ENCODE assay signal across 30 cellular contexts in the genomic region with DNA sequence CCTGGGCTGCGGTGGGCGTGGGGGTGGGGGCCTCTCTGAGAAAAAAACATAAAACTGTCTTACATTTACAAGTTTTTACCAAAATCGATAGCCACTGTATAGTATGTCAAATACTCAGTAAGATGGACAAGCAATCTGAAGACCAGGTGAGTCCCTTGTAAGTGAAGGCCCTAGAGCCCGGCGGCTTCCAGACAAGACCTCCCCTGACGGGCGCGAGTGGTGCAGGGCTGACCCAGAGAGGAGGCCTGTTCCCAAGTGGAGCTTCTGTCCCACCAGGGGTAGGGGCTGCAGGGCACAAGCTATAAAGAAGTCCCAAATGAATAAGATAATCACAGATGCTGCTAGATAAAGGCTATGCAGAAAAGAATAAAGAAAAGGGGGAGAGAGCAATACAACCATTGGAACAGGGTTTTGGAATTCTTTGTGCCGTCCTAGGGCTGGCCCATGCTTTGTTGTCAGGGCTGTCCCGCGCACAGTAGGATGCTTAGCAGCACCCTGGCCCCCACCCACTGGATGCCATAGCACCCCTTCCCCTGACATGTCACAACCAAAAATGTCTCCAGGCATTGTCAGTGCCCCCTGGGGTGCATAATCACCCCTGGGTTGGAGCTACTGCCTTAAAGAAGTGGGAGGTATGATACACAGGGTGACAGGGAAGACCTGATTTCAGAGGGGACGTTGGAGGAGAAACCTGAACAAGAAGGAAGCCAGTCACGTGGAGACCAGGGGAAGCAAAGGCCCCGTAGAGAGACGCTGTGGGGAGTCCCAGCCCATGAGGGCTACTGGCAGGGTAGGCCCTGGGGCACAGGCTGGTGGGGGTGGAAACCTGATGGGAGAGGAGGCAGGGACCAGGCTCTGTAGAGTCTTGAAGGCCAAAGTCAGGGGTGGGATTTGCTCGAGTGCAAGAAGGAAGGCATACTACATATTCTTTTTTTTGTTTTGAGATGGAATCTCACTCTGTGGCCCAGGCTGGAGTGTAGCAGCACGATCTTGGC. TPM values are rescaled to one million over a fixed set of nuclear protein-coding genes. Genes with fewer than 3 reads are reported as not detected.
A peak's percentile ranks its signal among the peaks of the same experiment; 100 is the strongest.
DNase-seq lines count a peak whose midpoint lies in the region; ATAC-seq, FAIRE-seq and TF ChIP-seq lines count a peak whose summit lies in the region.
"Had no signal": no experiment of that assay in that cellular context is flagged by ENCODE, and none has a peak within 500 bp of the region (broad histone marks: within the 10 kb centered on the region; RNA-seq: fewer than 3 reads in every experiment).

No MANE protein-coding gene starts in this region.

- H4K91ac ChIP-seq in H1 (replicated peaks; ENCODE audit: insufficient read length, low read length) (no peak overlapping the region), neuronal stem cell (ENCODE audit: low read depth, low read length, poor library complexity) (no peak overlapping the region)

- peaks cover 85% of the 10 kb centered on the region for H3K36me3 ChIP-seq in BLaER1
- H3K36me3 ChIP-seq in HCT116 (ENCODE audit: control insufficient read depth in 1 of 2, insufficient read depth in 2 of 2, low read length in 2 of 2), result no peaks in the 10 kb centered on the region
- no peaks in the 10 kb centered on the region for H3K36me3 ChIP-seq in H1 (ENCODE audit: control insufficient read depth in 2 of 4, insufficient read depth in 4 of 4, low read length in 3 of 4)
- H3K36me3 ChIP-seq in neuronal stem cell (replicated peaks in 1 of 2; ENCODE audit: control insufficient read depth in 2 of 2, insufficient read depth in 2 of 2, low read length in 2 of 2), result peaks cover 0 to 7% of the 10 kb centered on the region in 2 donors
- no peaks in the 10 kb centered on the region for H3K36me3 ChIP-seq in Peyer's patch
- H3K36me3 ChIP-seq: BE2C, left lung, ovary had no signal

- H3K27ac Mint-ChIP-seq in activated CD4-positive, alpha-beta memory T cell treated with anti-CD3 and anti-CD28 coated beads, Interleukin-2, amount 10 ng/mL, durations not matched to agents 7 days and 5 days, result no peak overlapping the region
- H3K27ac Mint-ChIP-seq: activated B cell treated with CpG ODN at 0.5 μM for 24 hours; activated CD4-positive, alpha-beta T cell treated with anti-CD3 and anti-CD28 coated beads, Interleukin-2, amount 10 ng/mL, durations not matched to agents 7 days and 5 days; activated naive CD8-positive, alpha-beta T cell treated with anti-CD3 and anti-CD28 coated beads for 36 hours; effector memory CD8-positive, alpha-beta T cell; stimulated activated naive CD8-positive, alpha-beta T cell treated with anti-CD3 and anti-CD28 coated beads, Interleukin-15, Interleukin-2, amounts not matched to agents 100 ng/mL and 50 ng/mL, for 24 hours had no signal

- TF ChIP-seq CTCF in HCT116 (IDR thresholded peaks at IDR 0.05 in 2 of 3, conservative IDR thresholded peaks at IDR 0.05 in 1 of 3; ENCODE audit: borderline replicate concordance in 1 of 3, insufficient read depth in 1 of 3, low read depth in 2 of 3, low read length in 2 of 3) (no peak), H1 (IDR thresholded peaks at IDR 0.05; ENCODE audit: control extremely low read depth in 1 of 3, insufficient read depth in 1 of 3, low read depth in 1 of 3, low read length in 3 of 3) (no peak), Peyer's patch (IDR thresholded peaks at IDR 0.05) (no peak)

- H3K4me3 Mint-ChIP-seq in activated CD4-positive, alpha-beta memory T cell treated with anti-CD3 and anti-CD28 coated beads, Interleukin-2, amount 10 ng/mL, durations not matched to agents 7 days and 5 days, result no peak overlapping the region
- H3K4me3 Mint-ChIP-seq: activated B cell treated with CpG ODN at 0.5 μM for 24 hours; activated CD4-positive, alpha-beta T cell treated with anti-CD3 and anti-CD28 coated beads, Interleukin-2, amount 10 ng/mL, durations not matched to agents 7 days and 5 days; activated naive CD8-positive, alpha-beta T cell treated with anti-CD3 and anti-CD28 coated beads for 36 hours; effector memory CD8-positive, alpha-beta T cell; stimulated activated naive CD8-positive, alpha-beta T cell treated with anti-CD3 and anti-CD28 coated beads, Interleukin-15, Interleukin-2, amounts not matched to agents 100 ng/mL and 50 ng/mL, for 24 hours had no signal

- H3K79me2 ChIP-seq in HCT116 (ENCODE audit: insufficient read depth, low read length), result peaks cover 43% of the 10 kb centered on the region; the same call in 1 of the 2 replicates
- no peaks in the 10 kb centered on the region for H3K79me2 ChIP-seq in H1 (ENCODE audit: control insufficient read depth in 1 of 2, insufficient read depth in 2 of 2, low read length in 2 of 2)

- no peak overlapping the region for H3K18ac ChIP-seq in H1 (ENCODE audit: extremely low read depth, low read length)
- peak overlapping the region; percentile 1 for H3K18ac ChIP-seq in neuronal stem cell (ENCODE audit: low read length)

- no peaks in the 10 kb centered on the region for H3K4me1 Mint-ChIP-seq in activated CD4-positive, alpha-beta memory T cell treated with anti-CD3 and anti-CD28 coated beads, Interleukin-2, amount 10 ng/mL, durations not matched to agents 7 days and 5 days
- H3K4me1 Mint-ChIP-seq: activated CD4-positive, alpha-beta T cell treated with anti-CD3 and anti-CD28 coated beads, Interleukin-2, amount 10 ng/mL, durations not matched to agents 7 days and 5 days; activated naive CD8-positive, alpha-beta T cell treated with anti-CD3 and anti-CD28 coated beads for 36 hours had no signal

- H2BK12ac ChIP-seq in H1 (ENCODE audit: low read depth, low read length) (no peak overlapping the region), neuronal stem cell (ENCODE audit: low read length) (no peak overlapping the region)

- H2BK20ac ChIP-seq in H1 (ENCODE audit: low read length), result no peak overlapping the region

- no peaks in the 10 kb centered on the region for H3K9me2 ChIP-seq in HCT116 (ENCODE audit: insufficient read depth)
- H3K9me2 ChIP-seq: SK-N-SH had no signal

- TF ChIP-seq EP300 in H1 (IDR thresholded peaks at IDR 0.05; ENCODE audit: borderline replicate concordance in 1 of 2, low read depth in 2 of 2, low read length in 2 of 2), result no peak

- no peaks in the 10 kb centered on the region for H3K23me2 ChIP-seq in H1 (ENCODE audit: low read depth, low read length)

- H2AK5ac ChIP-seq in H1 (ENCODE audit: low read depth, low read length) (no peak overlapping the region), neuronal stem cell (ENCODE audit: low read depth, low read length) (peak overlapping the region; percentile 57)

- TF ChIP-seq RAD21 in HCT116 (IDR thresholded peaks at IDR 0.05; ENCODE audit: low read depth) (no peak), H1 (IDR thresholded peaks at IDR 0.05 in 1 of 2, conservative IDR thresholded peaks at IDR 0.05 in 1 of 2; ENCODE audit: low read depth in 2 of 2, low read length in 2 of 2) (no peak)

- H3K9ac ChIP-seq in BLaER1 (no peak overlapping the region), HCT116 (ENCODE audit: low read length) (peak overlapping the region; percentile 21; the same call in 1 of the 2 replicates), H1 (replicated peaks in 1 of 4; ENCODE audit: extremely low read depth in 1 of 4, low read depth in 3 of 4, low read length in 3 of 4) (no peak overlapping the region; a peak in 1 of 7 replicates), neuronal stem cell (ENCODE audit: low read depth, low read length, poor library complexity) (peak overlapping the region; percentile 21)
- H3K9ac ChIP-seq: SK-N-SH had no signal

- RAD21 ChIA-PET in HCT116 (lab: Charles Lee; ENCODE audit: low non-redundant PET in 1 of 2, low total read pairs in 2 of 2, uncharacterized antibody in 2 of 2, unreplicated experiment in 2 of 2), result no interaction called here

- H3K79me1 ChIP-seq in H1 (ENCODE audit: low read depth, low read length) (peaks cover 3% of the 10 kb centered on the region; the same call in 1 of the 2 replicates), neuronal stem cell (ENCODE audit: low read depth, low read length) (no peaks in the 10 kb centered on the region)

- 92% methylated on average over 17 of the region's 17 CpGs; no CpG with 5 or more reads in 1 of the 2 experiments for WGBS in H1 (ENCODE audit: extremely low coverage in 1 of 2, insufficient coverage in 1 of 2, insufficient read length in 1 of 2, insufficient replicate concordance in 2 of 2, low coverage in 1 of 2, low lambda C conversion rate in 2 of 2, missing lambda C conversion rate in 1 of 2), 2 experiments
- no CpG with 5 or more reads among the region's 17 CpGs for WGBS in neuronal stem cell (ENCODE audit: extremely low coverage in 2 of 2, insufficient read length in 2 of 2, insufficient replicate concordance in 1 of 2), 2 donors

- intact Hi-C loops in HCT116 (cut with micrococcal nuclease), result no loop called here

- H3K27me3 ChIP-seq in BLaER1 (no peaks in the 10 kb centered on the region), HCT116 (ENCODE audit: insufficient read depth, low read length) (no peaks in the 10 kb centered on the region), H1 (replicated peaks in 1 of 4; ENCODE audit: control insufficient read depth in 3 of 4, extremely low read depth in 1 of 4, insufficient read depth in 3 of 4, low read length in 3 of 4) (no peaks in the 10 kb centered on the region), neuronal stem cell (ENCODE audit: control insufficient read depth in 3 of 3, insufficient read depth in 3 of 3, low read depth in 1 of 3, low read length in 3 of 3) (no peaks in the 10 kb centered on the region), Peyer's patch (no peaks in the 10 kb centered on the region)
- H3K27me3 ChIP-seq: BE2C, left lung, ovary, testis had no signal

- H2BK5ac ChIP-seq in H1 (ENCODE audit: low read depth, low read length) (no peak overlapping the region), neuronal stem cell (ENCODE audit: low read length) (no peak overlapping the region)

- no peak for TF ChIP-seq POLR2A in HCT116 (IDR thresholded peaks at IDR 0.05; ENCODE audit: borderline replicate concordance, extremely low read depth, insufficient read depth, insufficient read length)
- TF ChIP-seq POLR2A in H1 (IDR thresholded peaks at IDR 0.05; ENCODE audit: control extremely low read depth in 1 of 2, low read depth in 2 of 2, low read length in 2 of 2), result no peak
- no peak for TF ChIP-seq POLR2A in Peyer's patch (IDR thresholded peaks at IDR 0.05)

- peaks cover 15% of the 10 kb centered on the region for H3K27me3 Mint-ChIP-seq in activated CD4-positive, alpha-beta memory T cell treated with anti-CD3 and anti-CD28 coated beads, Interleukin-2, amount 10 ng/mL, durations not matched to agents 7 days and 5 days
- H3K27me3 Mint-ChIP-seq: activated B cell treated with CpG ODN at 0.5 μM for 24 hours; activated naive CD8-positive, alpha-beta T cell treated with anti-CD3 and anti-CD28 coated beads for 36 hours had no signal

- H3K4me1 ChIP-seq in BLaER1 (peaks cover 82% of the 10 kb centered on the region), HCT116 (ENCODE audit: control insufficient read depth in 1 of 2, insufficient read depth in 2 of 2, low read length in 2 of 2) (peaks cover 18 to 45% of the 10 kb centered on the region in 2 experiments), H1 (replicated peaks in 1 of 4; ENCODE audit: control insufficient read depth in 3 of 4, insufficient read depth in 4 of 4, low read length in 3 of 4) (peaks cover 0 to 6% (median 2%) of the 10 kb centered on the region in 4 experiments; a peak in 3 of 7 replicates), neuronal stem cell (ENCODE audit: control insufficient read depth in 2 of 2, insufficient read depth in 1 of 2, low read depth in 1 of 2, low read length in 2 of 2) (peaks cover 6 to 14% of the 10 kb centered on the region in 2 donors), Peyer's patch (no peaks in the 10 kb centered on the region)
- H3K4me1 ChIP-seq: BE2C, testis had no signal

- H3K4me3 ChIP-seq in BLaER1 (no peak overlapping the region), HCT116 (replicated peaks in 1 of 2; ENCODE audit: low read depth in 1 of 2, low read length in 2 of 2) (no peak overlapping the region), H1 (ENCODE audit: extremely low read depth in 1 of 4, insufficient read depth in 2 of 4, low read depth in 3 of 4, low read length in 4 of 4) (no peak overlapping the region), neuronal stem cell (ENCODE audit: low read length in 2 of 2) (no peak overlapping the region), Peyer's patch (no peak overlapping the region)
- H3K4me3 ChIP-seq: left lung, ovary, testis had no signal

- H3K4ac ChIP-seq in H1 (replicated peaks; ENCODE audit: insufficient read length, low read depth, low read length), result no peak overlapping the region
- no peak overlapping the region for H3K4ac ChIP-seq in neuronal stem cell (ENCODE audit: low read length)

- H4K8ac ChIP-seq in H1 (ENCODE audit: extremely low read depth, insufficient read depth, low read length), result no peak overlapping the region
- no peak overlapping the region for H4K8ac ChIP-seq in neuronal stem cell (ENCODE audit: low read depth, low read length)

- H3K56ac ChIP-seq in H1 (replicated peaks; ENCODE audit: insufficient read length, low read depth, low read length), result no peak overlapping the region

- ATAC-seq in HCT116, result 0 out of 2 replicates have a peak, but pooled peaks have one; percentile 12
- ATAC-seq: effector memory CD8-positive, alpha-beta T cell had no signal

- no peaks in the 10 kb centered on the region for H3K9me3 Mint-ChIP-seq in activated CD4-positive, alpha-beta memory T cell treated with anti-CD3 and anti-CD28 coated beads, Interleukin-2, amount 10 ng/mL, durations not matched to agents 7 days and 5 days
- H3K9me3 Mint-ChIP-seq: activated B cell treated with CpG ODN at 0.5 μM for 24 hours; activated CD4-positive, alpha-beta T cell treated with anti-CD3 and anti-CD28 coated beads, Interleukin-2, amount 10 ng/mL, durations not matched to agents 7 days and 5 days; stimulated activated naive CD8-positive, alpha-beta T cell treated with anti-CD3 and anti-CD28 coated beads, Interleukin-15, Interleukin-2, amounts not matched to agents 100 ng/mL and 50 ng/mL, for 24 hours had no signal

- H4K20me1 ChIP-seq in BLaER1 (peaks cover 100% of the 10 kb centered on the region), HCT116 (ENCODE audit: insufficient read depth) (no peaks in the 10 kb centered on the region), H1 (replicated peaks in 1 of 2; ENCODE audit: control insufficient read depth in 1 of 2, insufficient read depth in 2 of 2, low read length in 2 of 2) (no peaks in the 10 kb centered on the region)

- no peak for FAIRE-seq in H1 (lab: Jason Lieb, UNC)

- no peak overlapping the region for H2AFZ ChIP-seq in HCT116 (ENCODE audit: low read depth, low read length, poor library complexity, severe bottlenecking)
- no peak overlapping the region for H2AFZ ChIP-seq in H1 (ENCODE audit: low read length)
- no peak overlapping the region for H2AFZ ChIP-seq in neuronal stem cell (ENCODE audit: low read length)

- 0 out of 2 replicates have a peak overlapping the region, but pooled peaks have one; percentile 31 for H2BK15ac ChIP-seq in H1 (ENCODE audit: low read length)
- no peak overlapping the region for H2BK15ac ChIP-seq in neuronal stem cell (ENCODE audit: low read length)

- no TSS peak for BruUV-seq in HCT116 (replicated peaks; lab: Mats Ljungman, UMichigan)

- H3K9me3 ChIP-seq in BLaER1 (peaks cover 15% of the 10 kb centered on the region), HCT116 (ENCODE audit: control insufficient read depth in 1 of 2, insufficient read depth in 1 of 2, low read depth in 1 of 2, low read length in 2 of 2) (no peaks in the 10 kb centered on the region), H1 (ENCODE audit: insufficient read depth in 2 of 2, low read depth in 1 of 2, low read length in 1 of 2) (no peaks in the 10 kb centered on the region), neuronal stem cell (replicated peaks in 1 of 2; ENCODE audit: control insufficient read depth in 2 of 2, insufficient read depth in 1 of 2, low read depth in 1 of 2, low read length in 2 of 2) (peaks cover 0 to 9% of the 10 kb centered on the region in 2 donors), Peyer's patch (no peaks in the 10 kb centered on the region)
- H3K9me3 ChIP-seq: BE2C, left lung, ovary, SK-N-SH, testis had no signal

- DNase-seq in HCT116 (ENCODE audit: low read depth, low spot score) (no peak), H1 (ENCODE audit: low read depth in 1 of 2, low spot score in 2 of 2) (no peak), neuronal stem cell (ENCODE audit: low spot score) (no peak), Peyer's patch (no peak), cerebellum (ENCODE audit: low spot score) (no peak)
- no peak for DNase-seq in activated CD4-positive, alpha-beta memory T cell treated with anti-CD3 and anti-CD28 coated beads, Interleukin-2, amount 10 ng/mL, durations not matched to agents 7 days and 5 days
- DNase-seq: activated B cell treated with CpG ODN at 0.5 μM for 24 hours; activated CD4-positive, alpha-beta T cell treated with anti-CD3 and anti-CD28 coated beads, Interleukin-2, amount 10 ng/mL, durations not matched to agents 7 days and 5 days; activated effector memory CD4-positive, alpha-beta T cell treated with Interleukin-2 at 50 U/mL for 16 hours; activated naive CD8-positive, alpha-beta T cell treated with anti-CD3 and anti-CD28 coated beads for 36 hours; activated T-cell treated with anti-CD3 and anti-CD28 coated beads, Interleukin-2, amount 50 U/mL, for 1 hour; BE2C; COR-L47; cortex of kidney; DMS53; effector memory CD8-positive, alpha-beta T cell; erythroblast; glutamatergic neuron; Kasumi-1; MV-4-11; NCI-H1436 treated with DMSO at 0.1 percent for 48 hours; NCI-H774; ovary; retina; SK-N-SH; stimulated activated CD4-positive, alpha-beta T cell treated with anti-CD3 and anti-CD28 coated beads, Interleukin-2, amount 100 ng/mL, for 24 hours; testis had no signal

- H4K5ac ChIP-seq in H1 (ENCODE audit: insufficient read length, low read depth, low read length), result no peak overlapping the region

- no peak overlapping the region for H3K14ac ChIP-seq in H1 (ENCODE audit: insufficient read length)
- no peak overlapping the region for H3K14ac ChIP-seq in neuronal stem cell (ENCODE audit: low read length)

- CTCF ChIA-PET in HCT116 (lab: Charles Lee), result no interaction called here
- CTCF ChIA-PET in H1 (lab: Charles Lee; ENCODE audit: partially characterized antibody), result interaction anchor here (1.6 to 2.5 kb wide), 2 partner anchors 7 to 55 kb away, joined by 4 to 8 read pairs; no protein-coding TSS in a partner anchor
- CTCF ChIA-PET in activated CD4-positive, alpha-beta memory T cell treated with anti-CD3 and anti-CD28 coated beads, Interleukin-2, amount 10 ng/mL, durations not matched to agents 7 days and 5 days (lab: Charles Lee), result no interaction called here

- H3K4me2 ChIP-seq in BLaER1 (peak overlapping the region; percentile 21), HCT116 (ENCODE audit: low read length) (peak overlapping the region; percentile 60), H1 (ENCODE audit: insufficient read depth in 1 of 2, low read depth in 2 of 2, low read length in 2 of 2) (no peak overlapping the region), neuronal stem cell (ENCODE audit: insufficient read depth, low read length, poor library complexity, severe bottlenecking) (no peak overlapping the region)
- H3K4me2 ChIP-seq: SK-N-SH had no signal

- POLR2A ChIA-PET in HCT116 (lab: Charles Lee) (no interaction called here), H1 (lab: Charles Lee; ENCODE audit: partially characterized antibody) (interaction anchor here (0.8 kb wide), 1 partner anchor 29 kb away, joined by 3 read pairs; no protein-coding TSS in a partner anchor)
- POLR2A ChIA-PET in activated CD4-positive, alpha-beta memory T cell treated with anti-CD3 and anti-CD28 coated beads, Interleukin-2, amount 10 ng/mL, durations not matched to agents 7 days and 5 days (lab: Charles Lee), result no interaction called here

- 0 out of 2 replicates have a peak overlapping the region, but pooled peaks have one; percentile 28 for H3K27ac ChIP-seq in BLaER1
- H3K27ac ChIP-seq in HCT116 (ENCODE audit: low read depth, low read length), result no peak overlapping the region
- H3K27ac ChIP-seq in H1 (ENCODE audit: low read depth, low read length), result no peak overlapping the region
- H3K27ac ChIP-seq in neuronal stem cell (replicated peaks; ENCODE audit: low read length), result no peak overlapping the region
- no peak overlapping the region for H3K27ac ChIP-seq in Peyer's patch
- H3K27ac ChIP-seq: left lung, testis had no signal

- no peak overlapping the region for H3K23ac ChIP-seq in H1 (ENCODE audit: insufficient read length)
- H3K23ac ChIP-seq in neuronal stem cell (ENCODE audit: low read depth, low read length, poor library complexity), result no peak overlapping the region

- no peaks in the 10 kb centered on the region for H3K36me3 Mint-ChIP-seq in activated CD4-positive, alpha-beta memory T cell treated with anti-CD3 and anti-CD28 coated beads, Interleukin-2, amount 10 ng/mL, durations not matched to agents 7 days and 5 days (ENCODE audit: low read depth)
- H3K36me3 Mint-ChIP-seq: activated naive CD8-positive, alpha-beta T cell treated with anti-CD3 and anti-CD28 coated beads for 36 hours had no signal

- H2BK120ac ChIP-seq in H1 (replicated peaks; ENCODE audit: low read depth, low read length) (no peak overlapping the region), neuronal stem cell (ENCODE audit: low read depth, low read length) (no peak overlapping the region)

RNA-seq across cellular contexts. Expression of gene CHST15, which starts 43.1 kb away (rescaled TPM):
- total RNA-seq in HCT116 (2021; ENCODE audit: unreplicated experiment) (47.2 TPM), Peyer's patch (10 to 100 TPM in 2 of 4 donors, 1 to 10 TPM in 2; 3.9 to 55.3 (median 10.9) TPM), cerebellum (36.7 TPM)
- polyA plus RNA-seq in HCT116 (2012), result 24.7 and 28.6 TPM in 2 replicates
- 9.1 and 9.4 TPM in 2 replicates for total RNA-seq in H1 (2021; fragmentation: NEBNext Ultra II Directional; extraction: Animal tissue kit (Norgen Biotek cat#: 25700))
- polyA plus RNA-seq in H1 (2011; rRNA removed), result 7.4 and 8.8 TPM in 2 replicates
- 6.8 TPM for polyA plus RNA-seq in H1 (2011; cell fraction: cytosol; rRNA removed)
- polyA plus RNA-seq in H1 (2011; cell fraction: nucleus; rRNA removed), result 9.3 TPM
- polyA plus RNA-seq in H1 (2012, experiment 1 of 2), result 5.7 to 7.3 TPM (median 6.0 TPM) in 4 replicates
- polyA plus RNA-seq in H1 (2012, experiment 2 of 2), result 2.3 TPM
- polyA plus RNA-seq in H1 (2013, experiment 1 of 2), result 4.7 TPM
- 5.0 TPM for polyA plus RNA-seq in H1 (2013, experiment 2 of 2)
- 17.4 and 19.5 TPM in 2 replicates for polyA minus RNA-seq in H1 (2011; rRNA and poly(A)+ RNA removed)
- polyA minus RNA-seq in H1 (2011; cell fraction: cytosol; rRNA and poly(A)+ RNA removed), result 7.5 TPM
- 15.1 TPM for polyA minus RNA-seq in H1 (2011; cell fraction: nucleus; rRNA and poly(A)+ RNA removed)
- polyA plus RNA-seq in neuronal stem cell (2013, experiment 1 of 2), result 0.42 TPM
- 0.43 TPM for polyA plus RNA-seq in neuronal stem cell (2013, experiment 2 of 2)
- under 1 TPM; 0.10 to 0.20 TPM for total RNA-seq in activated CD4-positive, alpha-beta memory T cell treated with anti-CD3 and anti-CD28 coated beads, Interleukin-2, amount 10 ng/mL, durations not matched to agents 7 days and 5 days
- total RNA-seq: activated CD4-positive, alpha-beta T cell treated with anti-CD3 and anti-CD28 coated beads, Interleukin-2, amount 10 ng/mL, durations not matched to agents 7 days and 5 days had no signal

Comparison
In these comparisons a context has a peak if more than half of its experiments do, and no peak if none do; other contexts are left out.
1. H3K4me2 ChIP-seq: peak in BLaER1 (single experiment) and HCT116 (single experiment); none in H1 (0 of 2) and neuronal stem cell (single experiment).
2. H3K9ac ChIP-seq: peak in HCT116 (single experiment) and neuronal stem cell (single experiment); none in BLaER1 (single experiment) and H1 (0 of 4).